Comparison of ENCODE assay signal across 1 cellular context in genomic region chr16:84605339-84605848, GRCh38.
TF ChIP-seq lines count a peak whose summit lies in the region.

No MANE protein-coding gene starts in this region.

TF ChIP-seq in H1, 55 proteins besides CTCF, POLR2A, EP300 and RAD21:
- TF ChIP-seq KDM1A (IDR thresholded peaks at IDR 0.05; ENCODE audit: borderline replicate concordance, low read length) (peak; percentile 56; the same call in 1 of the 2 replicates), BCL11A (IDR thresholded peaks at IDR 0.05; ENCODE audit: low read depth in 2 of 2, low read length in 2 of 2) (no peak), SP2 (IDR thresholded peaks at IDR 0.05; ENCODE audit: low read length) (no peak), GTF2F1 (IDR thresholded peaks at IDR 0.05; ENCODE audit: borderline replicate concordance, low read depth, low read length) (no peak)
